In genomic region chr19:43339243-43339930, GRCh38 we compare ENCODE assay signal across 9 cellular contexts. TPM values are rescaled to one million over a fixed set of nuclear protein-coding genes. Genes with fewer than 3 reads are reported as not detected.
DNase-seq lines count a peak whose midpoint lies in the region; ATAC-seq and TF ChIP-seq lines count a peak whose summit lies in the region.
"Not testable (repeated sequence)": the region's sequence is repeated elsewhere in the genome, so short reads cannot be mapped to it uniquely, and the experiment has no call there.
"Had no signal": no experiment of that assay in that cellular context is flagged by ENCODE, and none has a peak within 500 bp of the region (broad histone marks: within the 10 kb centered on the region; RNA-seq: fewer than 3 reads in every experiment).

No MANE protein-coding gene starts in this region.

- TF ChIP-seq CTCF in MCF 10A (IDR thresholded peaks at IDR 0.05; ENCODE audit: unreplicated experiment) = not testable (repeated sequence)

- H3K4me3 Mint-ChIP-seq in MCF 10A (ENCODE audit: unreplicated experiment); stimulated activated naive CD8-positive, alpha-beta T cell treated with anti-CD3 and anti-CD28 coated beads, Interleukin-15, amount 100 ng/mL, for 72 hours: not testable (repeated sequence)

- POLR2A ChIA-PET in MCF 10A (lab: Yijun Ruan, JAX) = not testable (repeated sequence)

- BruUV-seq in MCF 10A (replicated peaks; lab: Mats Ljungman, UMichigan) = not testable (repeated sequence)

- H3K4me1 Mint-ChIP-seq in MCF 10A (ENCODE audit: insufficient read depth, unreplicated experiment) = peaks cover 11% of the 10 kb centered on the region
- H3K4me1 Mint-ChIP-seq in stimulated activated naive CD8-positive, alpha-beta T cell treated with anti-CD3 and anti-CD28 coated beads, Interleukin-15, amount 100 ng/mL, for 72 hours = not testable (repeated sequence)

- peaks cover 40% of the 10 kb centered on the region for H3K27me3 Mint-ChIP-seq in MCF 10A (ENCODE audit: insufficient read depth, unreplicated experiment)
- peaks cover 37% of the 10 kb centered on the region for H3K27me3 Mint-ChIP-seq in stimulated activated naive CD8-positive, alpha-beta T cell treated with anti-CD3 and anti-CD28 coated beads, Interleukin-15, amount 100 ng/mL, for 72 hours

- not testable (repeated sequence) for H3K27ac Mint-ChIP-seq in MCF 10A (ENCODE audit: low read depth, unreplicated experiment); stimulated activated naive CD8-positive, alpha-beta T cell treated with anti-CD3 and anti-CD28 coated beads, Interleukin-15, amount 100 ng/mL, for 72 hours

- DNase-seq in DMS153 (lab: John Stamatoyannopoulos, UW) (peak; percentile 20), NCI-H1105 (lab: John Stamatoyannopoulos, UW) (peak; percentile 15), NCI-H69 (lab: John Stamatoyannopoulos, UW) (peak; percentile 80), SHP77 treated with DMSO at 0.1 percent for 48 hours (lab: John Stamatoyannopoulos, UW) (peak; percentile 1), MCF 10A (ENCODE audit: unreplicated experiment) (peak; percentile 16), glomerular visceral epithelial cell (ENCODE audit: extremely low spot score) (peak; percentile 12)
- not testable (repeated sequence) for DNase-seq in stimulated activated naive CD8-positive, alpha-beta T cell treated with anti-CD3 and anti-CD28 coated beads, Interleukin-15, amount 100 ng/mL, for 72 hours

- CTCF ChIA-PET in MCF 10A (lab: Yijun Ruan, JAX) = not testable (repeated sequence)

- intact Hi-C loops in MCF 10A (cut with micrococcal nuclease) = not testable (repeated sequence)

- not testable (repeated sequence) for H3K36me3 Mint-ChIP-seq in MCF 10A (ENCODE audit: insufficient read depth, unreplicated experiment)

- peak; percentile 28 for ATAC-seq in stimulated activated naive CD8-positive, alpha-beta T cell treated with anti-CD3 and anti-CD28 coated beads, Interleukin-15, amount 100 ng/mL, for 72 hours

- peaks cover 19% of the 10 kb centered on the region for H3K9me3 Mint-ChIP-seq in MCF 10A (ENCODE audit: unreplicated experiment)
- not testable (repeated sequence) for H3K9me3 Mint-ChIP-seq in stimulated activated naive CD8-positive, alpha-beta T cell treated with anti-CD3 and anti-CD28 coated beads, Interleukin-15, amount 100 ng/mL, for 72 hours

RNA-seq across cellular contexts. Expression of gene CD177, which starts 14.1 kb away (rescaled TPM):
- 0.26 and 0.96 TPM in 2 replicates for total RNA-seq in MCF 10A (2022)
- total RNA-seq: B cell; CD4-positive, alpha-beta T cell had no signal
